ENCODE assay signal across 13 cellular contexts in genomic region chr1:92973203-92973907, GRCh38. TPM values are rescaled to one million over a fixed set of nuclear protein-coding genes. Genes with fewer than 3 reads are reported as not detected.
A peak's percentile ranks its signal among the peaks of the same experiment; 100 is the strongest.
DNase-seq lines count a peak whose midpoint lies in the region; ATAC-seq and TF ChIP-seq lines count a peak whose summit lies in the region.
"Had no signal": no experiment of that assay in that cellular context is flagged by ENCODE, and none has a peak within 500 bp of the region (broad histone marks: within the 10 kb centered on the region; RNA-seq: fewer than 3 reads in every experiment).

No MANE protein-coding gene starts in this region.

- intact Hi-C loops in activated CD4-positive, alpha-beta memory T cell treated with anti-CD3 and anti-CD28 coated beads for 36 hours (cut with micrococcal nuclease) = loop anchor here (1.0 kb wide), 2 partner anchors 8 to 10 kb away; no protein-coding TSS in a partner anchor

- no peak for DNase-seq in MM.1S
- DNase-seq in activated CD4-positive, alpha-beta memory T cell treated with anti-CD3 and anti-CD28 coated beads for 36 hours = peak; percentile 50
- peak; percentile 54 for DNase-seq in naive B cell
- no peak for DNase-seq in stimulated activated CD8-positive, alpha-beta memory T cell treated with anti-CD3 and anti-CD28 coated beads, Interleukin-4, amount 100 ng/mL, for 48 hours
- DNase-seq: HFFc6, lower lobe of right lung, NCI-H226, SIG-M5, testis had no signal

- H3K36me3 Mint-ChIP-seq in activated CD4-positive, alpha-beta memory T cell treated with anti-CD3 and anti-CD28 coated beads for 36 hours = no peaks in the 10 kb centered on the region
- H3K36me3 Mint-ChIP-seq in naive B cell = no peaks in the 10 kb centered on the region

- H3K4me2 ChIP-seq in DOHH2 (ENCODE audit: low read length) = peak overlapping the region; percentile 68
- peak overlapping the region; percentile 70 for H3K4me2 ChIP-seq in MM.1S (ENCODE audit: low read depth, low read length)

- H3K27ac ChIP-seq in DOHH2 (ENCODE audit: low read depth, low read length) (peak overlapping the region; percentile 98), MM.1S (ENCODE audit: low read length) (peak overlapping the region; percentile 86), gastroesophageal sphincter (no peak overlapping the region)
- H3K27ac ChIP-seq: lower lobe of right lung, testis had no signal

- CTCF ChIA-PET in activated CD4-positive, alpha-beta memory T cell treated with anti-CD3 and anti-CD28 coated beads for 36 hours (lab: Charles Lee) = interaction anchor here (3.1 to 12.1 kb wide), 3 partner anchors 12 to 114 kb away, joined by 13 to 212 read pairs (median 18); partner anchors contain the start of gene DIPK1A

- peak overlapping the region; percentile 52 for H3K4me3 ChIP-seq in DOHH2 (ENCODE audit: low read length)
- peak overlapping the region; percentile 37 for H3K4me3 ChIP-seq in MM.1S (ENCODE audit: low read length)
- H3K4me3 ChIP-seq in gastroesophageal sphincter = no peak overlapping the region
- H3K4me3 ChIP-seq: ascending aorta, lower lobe of right lung, testis had no signal

- TF ChIP-seq CTCF in DOHH2 (IDR thresholded peaks at IDR 0.05; ENCODE audit: low read depth, low read length, poor library complexity, severe bottlenecking) (no peak), MM.1S (IDR thresholded peaks at IDR 0.05; ENCODE audit: low read length) (no peak), gastroesophageal sphincter (IDR thresholded peaks at IDR 0.05) (no peak)

- TF ChIP-seq POLR2A in gastroesophageal sphincter (IDR thresholded peaks at IDR 0.05) = no peak

- H3F3A ChIP-seq in DOHH2 (ENCODE audit: control insufficient read depth, insufficient read depth) (peaks cover 59% of the 10 kb centered on the region), MM.1S (ENCODE audit: insufficient read depth, low read length) (peaks cover 25% of the 10 kb centered on the region)

- peaks cover 8% of the 10 kb centered on the region for H3K79me2 ChIP-seq in DOHH2 (ENCODE audit: control insufficient read depth, low read length)
- H3K79me2 ChIP-seq in MM.1S (ENCODE audit: low read length) = no peaks in the 10 kb centered on the region

- H4K20me1 ChIP-seq in DOHH2 (ENCODE audit: control insufficient read depth, insufficient read depth, low read depth, low read length) (no peaks in the 10 kb centered on the region), MM.1S (ENCODE audit: insufficient read depth, low read length) (no peaks in the 10 kb centered on the region)

- H2AFZ ChIP-seq in MM.1S (ENCODE audit: low read length) = peak overlapping the region; percentile 67

- peak overlapping the region; percentile 61 for H3K27ac Mint-ChIP-seq in activated CD4-positive, alpha-beta memory T cell treated with anti-CD3 and anti-CD28 coated beads for 36 hours
- H3K27ac Mint-ChIP-seq in naive B cell = peak overlapping the region; percentile 76 to 93 (median 86)
- H3K27ac Mint-ChIP-seq: HFFc6 had no signal

- H3K9me3 ChIP-seq in DOHH2 (ENCODE audit: control insufficient read depth, insufficient read depth, low read length) = no peaks in the 10 kb centered on the region
- no peaks in the 10 kb centered on the region for H3K9me3 ChIP-seq in MM.1S (replicated peaks; ENCODE audit: insufficient read depth, low read length)
- no peaks in the 10 kb centered on the region for H3K9me3 ChIP-seq in gastroesophageal sphincter
- H3K9me3 ChIP-seq: ascending aorta, lower lobe of right lung, testis had no signal

- H3K27me3 ChIP-seq in DOHH2 (ENCODE audit: control insufficient read depth, low read length) (no peaks in the 10 kb centered on the region), MM.1S (replicated peaks; ENCODE audit: insufficient read depth, low read length) (no peaks in the 10 kb centered on the region), gastroesophageal sphincter (no peaks in the 10 kb centered on the region)
- H3K27me3 ChIP-seq: ascending aorta, testis had no signal

- H3K4me1 ChIP-seq in DOHH2 (ENCODE audit: control insufficient read depth, low read length) (peaks cover 98% of the 10 kb centered on the region), MM.1S (ENCODE audit: low read length) (peaks cover 39% of the 10 kb centered on the region), gastroesophageal sphincter (no peaks in the 10 kb centered on the region)

- POLR2A ChIA-PET in activated CD4-positive, alpha-beta memory T cell treated with anti-CD3 and anti-CD28 coated beads for 36 hours (lab: Charles Lee) = interaction anchor here (0.8 to 1.9 kb wide), 2 partner anchors 13 to 20 kb away, joined by 3 to 5 read pairs; partner anchors contain the start of gene DIPK1A

- H3K9ac ChIP-seq in MM.1S (ENCODE audit: low read length) = peak overlapping the region; percentile 47; the same call in 1 of the 2 replicates

- no peaks in the 10 kb centered on the region for H3K27me3 Mint-ChIP-seq in activated CD4-positive, alpha-beta memory T cell treated with anti-CD3 and anti-CD28 coated beads for 36 hours
- H3K27me3 Mint-ChIP-seq in naive B cell = no peaks in the 10 kb centered on the region

- H3K9me3 Mint-ChIP-seq in activated CD4-positive, alpha-beta memory T cell treated with anti-CD3 and anti-CD28 coated beads for 36 hours = no peaks in the 10 kb centered on the region
- H3K9me3 Mint-ChIP-seq in naive B cell = no peaks in the 10 kb centered on the region
- H3K9me3 Mint-ChIP-seq: HFFc6 had no signal

- H3K4me1 Mint-ChIP-seq in activated CD4-positive, alpha-beta memory T cell treated with anti-CD3 and anti-CD28 coated beads for 36 hours (ENCODE audit: low read depth) = peaks cover 56% of the 10 kb centered on the region
- peaks cover 57 to 92% (median 64%) of the 10 kb centered on the region in 3 donors for H3K4me1 Mint-ChIP-seq in naive B cell

- TF ChIP-seq EP300 in gastroesophageal sphincter (IDR thresholded peaks at IDR 0.05) = no peak

- no peaks in the 10 kb centered on the region for H3K36me3 ChIP-seq in DOHH2 (ENCODE audit: control insufficient read depth, low read length)
- H3K36me3 ChIP-seq in MM.1S (replicated peaks; ENCODE audit: insufficient read depth, low read length) = no peaks in the 10 kb centered on the region
- H3K36me3 ChIP-seq in gastroesophageal sphincter = no peaks in the 10 kb centered on the region
- H3K36me3 ChIP-seq: ascending aorta, lower lobe of right lung had no signal

- WGBS in gastroesophageal sphincter (ENCODE audit: low coverage in 1 of 2), 2 donors = 88 to 92% methylated on average over 6 of the region's 6 CpGs

- H3K4me3 Mint-ChIP-seq in activated CD4-positive, alpha-beta memory T cell treated with anti-CD3 and anti-CD28 coated beads for 36 hours = peak overlapping the region; percentile 4
- peak overlapping the region; percentile 41 to 88 (median 60) for H3K4me3 Mint-ChIP-seq in naive B cell
- H3K4me3 Mint-ChIP-seq: HFFc6 had no signal

- no peaks in the 10 kb centered on the region for H3K9me2 ChIP-seq in DOHH2 (replicated peaks; ENCODE audit: control insufficient read depth, low read length)
- H3K9me2 ChIP-seq in MM.1S (replicated peaks; ENCODE audit: insufficient read depth, low read length) = no peaks in the 10 kb centered on the region

- ATAC-seq in naive B cell (ENCODE audit: low read depth in 2 of 2) (peak; percentile 64 to 66), gastroesophageal sphincter (no peak), GM18867 (IDR thresholded peaks at IDR 0.05; ENCODE audit: unreplicated experiment) (no peak)
- ATAC-seq: lower lobe of right lung had no signal

RNA-seq across cellular contexts. Expression of gene DIPK1A, which starts 12.1 kb away (rescaled TPM):
- total RNA-seq in activated CD4-positive, alpha-beta memory T cell treated with anti-CD3 and anti-CD28 coated beads for 36 hours = 1 to 10 TPM; 8.2 to 8.7 TPM
- polyA plus RNA-seq in naive B cell (ENCODE audit: low read depth in 6 of 6) = 10 to 100 TPM; 26.0 to 57.3 (median 32.4) TPM
- total RNA-seq in gastroesophageal sphincter = 10 to 100 TPM; 10.2 to 39.2 (median 32.9) TPM

Comparison
In these comparisons a context has a peak if more than half of its experiments do, and no peak if none do; other contexts are left out.
1. H3K27ac ChIP-seq: peak in DOHH2 (single experiment) and MM.1S (single experiment); none in gastroesophageal sphincter (0 of 4).
2. H3K4me3 ChIP-seq: peak in DOHH2 (single experiment) and MM.1S (single experiment); none in gastroesophageal sphincter (0 of 2).
3. DNase-seq: peak in activated CD4-positive, alpha-beta memory T cell treated with anti-CD3 and anti-CD28 coated beads for 36 hours (single experiment) and naive B cell (single experiment); none in MM.1S (single experiment) and stimulated activated CD8-positive, alpha-beta memory T cell treated with anti-CD3 and anti-CD28 coated beads, Interleukin-4, amount 100 ng/mL, for 48 hours (single experiment).
4. ATAC-seq: peak in naive B cell (2 of 2); none in gastroesophageal sphincter (single experiment) and GM18867 (single experiment).